Comparison of ENCODE assay signal across 24 cellular contexts in the genomic region with DNA sequence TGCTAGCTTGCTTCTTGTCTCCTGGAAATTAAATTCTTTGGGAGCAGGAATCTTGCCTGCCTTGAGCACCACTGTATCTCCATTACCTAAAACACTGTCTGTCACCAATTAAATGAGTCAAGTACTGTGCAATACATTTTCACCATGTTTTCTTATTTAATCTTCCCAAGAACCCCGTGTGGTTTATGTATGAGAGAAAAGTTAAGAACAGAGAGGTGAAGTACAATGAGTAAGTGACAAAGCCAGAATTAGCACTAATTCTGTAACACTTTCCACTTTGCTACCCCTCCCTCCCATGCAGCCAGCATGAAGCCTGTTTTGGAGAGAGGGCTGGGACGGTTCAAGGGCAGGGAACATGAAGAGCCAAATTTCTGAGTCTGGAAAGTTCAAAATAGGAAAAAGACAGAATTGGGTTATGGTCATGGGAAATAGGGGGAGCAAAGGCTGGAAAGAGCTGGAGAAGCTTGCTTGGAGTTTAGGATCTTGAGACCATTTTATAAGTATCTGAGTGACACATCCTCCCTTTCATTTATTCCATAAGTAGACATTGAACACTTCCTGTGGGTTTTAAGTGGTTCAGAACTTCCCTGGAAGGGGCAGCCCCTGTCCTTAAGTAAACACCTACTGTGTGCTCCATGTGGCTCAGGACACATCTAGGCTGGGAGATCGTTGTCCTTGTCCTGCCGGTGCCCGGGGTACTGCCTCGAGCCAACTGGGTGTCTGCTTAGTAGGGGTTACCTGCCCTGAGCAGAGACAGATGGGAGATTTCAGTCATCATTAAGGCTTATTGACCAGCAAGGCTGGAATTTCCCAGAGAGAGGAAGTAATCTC.
DNase-seq lines count a peak whose midpoint lies in the region; ATAC-seq and TF ChIP-seq lines count a peak whose summit lies in the region.
"Had no signal": no experiment of that assay in that cellular context is flagged by ENCODE, and none has a peak within 500 bp of the region (broad histone marks: within the 10 kb centered on the region; RNA-seq: fewer than 3 reads in every experiment).

No MANE protein-coding gene starts in this region.

- POLR2A ChIA-PET in activated CD4-positive, alpha-beta T cell treated with anti-CD3 and anti-CD28 coated beads for 36 hours (lab: Charles Lee): no interaction called here

- peak; percentile 68 for ATAC-seq in activated CD4-positive, alpha-beta T cell treated with anti-CD3 and anti-CD28 coated beads for 36 hours
- peak; percentile 83 for ATAC-seq in activated naive CD8-positive, alpha-beta T cell treated with anti-CD3 and anti-CD28 coated beads, Interleukin-2, amount 50 U/mL, for 24 hours
- ATAC-seq in stimulated activated effector memory CD8-positive, alpha-beta T cell treated with anti-CD3 and anti-CD28 coated beads, Interleukin-12 subunit alpha, Interleukin-12 subunit beta, amount 100 ng/mL, for 72 hours: peak; percentile 61
- no peak for ATAC-seq in GM18498 (IDR thresholded peaks at IDR 0.05; ENCODE audit: unreplicated experiment)
- ATAC-seq: activated CD8-positive, alpha-beta memory T cell treated with anti-CD3 and anti-CD28 coated beads, Interleukin-2, amount 10 ng/mL, durations not matched to agents 7 days and 5 days; right cardiac atrium; T-helper 17 cell had no signal

- H3K4me3 Mint-ChIP-seq in activated CD4-positive, alpha-beta T cell treated with anti-CD3 and anti-CD28 coated beads for 36 hours: no peak overlapping the region
- H3K4me3 Mint-ChIP-seq in activated naive CD8-positive, alpha-beta T cell: no peak overlapping the region
- no peak overlapping the region for H3K4me3 Mint-ChIP-seq in activated naive CD8-positive, alpha-beta T cell treated with anti-CD3 and anti-CD28 coated beads for 36 hours
- peak overlapping the region; percentile 44 for H3K4me3 Mint-ChIP-seq in activated naive CD8-positive, alpha-beta T cell treated with anti-CD3 and anti-CD28 coated beads, Interleukin-2, amount 50 U/mL, for 24 hours
- H3K4me3 Mint-ChIP-seq in stimulated activated effector memory CD8-positive, alpha-beta T cell treated with anti-CD3 and anti-CD28 coated beads, Interleukin-12 subunit alpha, Interleukin-12 subunit beta, amount 100 ng/mL, for 72 hours: no peak overlapping the region
- no peak overlapping the region for H3K4me3 Mint-ChIP-seq in glutamatergic neuron (ENCODE audit: unreplicated experiment)
- H3K4me3 Mint-ChIP-seq: activated CD8-positive, alpha-beta memory T cell treated with anti-CD3 and anti-CD28 coated beads, Interleukin-2, amount 10 ng/mL, durations not matched to agents 7 days and 5 days; HFFc6; IgD-negative memory B cell; T-helper 17 cell had no signal

- H3K36me3 Mint-ChIP-seq in activated CD4-positive, alpha-beta T cell treated with anti-CD3 and anti-CD28 coated beads for 36 hours (ENCODE audit: low read depth): no peaks in the 10 kb centered on the region
- no peaks in the 10 kb centered on the region for H3K36me3 Mint-ChIP-seq in activated naive CD8-positive, alpha-beta T cell
- H3K36me3 Mint-ChIP-seq in activated naive CD8-positive, alpha-beta T cell treated with anti-CD3 and anti-CD28 coated beads for 36 hours: no peaks in the 10 kb centered on the region
- no peaks in the 10 kb centered on the region for H3K36me3 Mint-ChIP-seq in activated naive CD8-positive, alpha-beta T cell treated with anti-CD3 and anti-CD28 coated beads, Interleukin-2, amount 50 U/mL, for 24 hours (ENCODE audit: low read depth)
- no peaks in the 10 kb centered on the region for H3K36me3 Mint-ChIP-seq in stimulated activated effector memory CD8-positive, alpha-beta T cell treated with anti-CD3 and anti-CD28 coated beads, Interleukin-12 subunit alpha, Interleukin-12 subunit beta, amount 100 ng/mL, for 72 hours
- H3K36me3 Mint-ChIP-seq in glutamatergic neuron (ENCODE audit: unreplicated experiment): no peaks in the 10 kb centered on the region
- H3K36me3 Mint-ChIP-seq: activated CD8-positive, alpha-beta memory T cell treated with anti-CD3 and anti-CD28 coated beads, Interleukin-2, amount 10 ng/mL, durations not matched to agents 7 days and 5 days; IgD-negative memory B cell had no signal

- peak overlapping the region; percentile 62 for H3K27ac Mint-ChIP-seq in activated CD4-positive, alpha-beta T cell treated with anti-CD3 and anti-CD28 coated beads for 36 hours
- peak overlapping the region; percentile 86 for H3K27ac Mint-ChIP-seq in activated naive CD8-positive, alpha-beta T cell
- no peak overlapping the region for H3K27ac Mint-ChIP-seq in activated naive CD8-positive, alpha-beta T cell treated with anti-CD3 and anti-CD28 coated beads for 36 hours
- H3K27ac Mint-ChIP-seq in activated naive CD8-positive, alpha-beta T cell treated with anti-CD3 and anti-CD28 coated beads, Interleukin-2, amount 50 U/mL, for 24 hours: peak overlapping the region; percentile 94
- H3K27ac Mint-ChIP-seq in stimulated activated effector memory CD8-positive, alpha-beta T cell treated with anti-CD3 and anti-CD28 coated beads, Interleukin-12 subunit alpha, Interleukin-12 subunit beta, amount 100 ng/mL, for 72 hours: no peak overlapping the region
- no peak overlapping the region for H3K27ac Mint-ChIP-seq in glutamatergic neuron (ENCODE audit: unreplicated experiment)
- H3K27ac Mint-ChIP-seq: activated CD8-positive, alpha-beta memory T cell treated with anti-CD3 and anti-CD28 coated beads, Interleukin-2, amount 10 ng/mL, durations not matched to agents 7 days and 5 days; HFFc6; IgD-negative memory B cell; T-helper 17 cell had no signal

- H3K9me3 Mint-ChIP-seq in activated CD4-positive, alpha-beta T cell treated with anti-CD3 and anti-CD28 coated beads for 36 hours (ENCODE audit: low read depth): no peaks in the 10 kb centered on the region
- no peaks in the 10 kb centered on the region for H3K9me3 Mint-ChIP-seq in activated naive CD8-positive, alpha-beta T cell (ENCODE audit: low read depth)
- no peaks in the 10 kb centered on the region for H3K9me3 Mint-ChIP-seq in activated naive CD8-positive, alpha-beta T cell treated with anti-CD3 and anti-CD28 coated beads for 36 hours
- H3K9me3 Mint-ChIP-seq in activated naive CD8-positive, alpha-beta T cell treated with anti-CD3 and anti-CD28 coated beads, Interleukin-2, amount 50 U/mL, for 24 hours: no peaks in the 10 kb centered on the region
- no peaks in the 10 kb centered on the region for H3K9me3 Mint-ChIP-seq in stimulated activated effector memory CD8-positive, alpha-beta T cell treated with anti-CD3 and anti-CD28 coated beads, Interleukin-12 subunit alpha, Interleukin-12 subunit beta, amount 100 ng/mL, for 72 hours
- H3K9me3 Mint-ChIP-seq in glutamatergic neuron (ENCODE audit: unreplicated experiment): peaks cover 2% of the 10 kb centered on the region
- H3K9me3 Mint-ChIP-seq: HFFc6, IgD-negative memory B cell had no signal

- H3K27me3 Mint-ChIP-seq in activated CD4-positive, alpha-beta T cell treated with anti-CD3 and anti-CD28 coated beads for 36 hours: peaks cover 1% of the 10 kb centered on the region
- peaks cover 7% of the 10 kb centered on the region for H3K27me3 Mint-ChIP-seq in activated naive CD8-positive, alpha-beta T cell
- no peaks in the 10 kb centered on the region for H3K27me3 Mint-ChIP-seq in activated naive CD8-positive, alpha-beta T cell treated with anti-CD3 and anti-CD28 coated beads for 36 hours
- peaks cover 5% of the 10 kb centered on the region for H3K27me3 Mint-ChIP-seq in activated naive CD8-positive, alpha-beta T cell treated with anti-CD3 and anti-CD28 coated beads, Interleukin-2, amount 50 U/mL, for 24 hours
- peaks cover 2% of the 10 kb centered on the region for H3K27me3 Mint-ChIP-seq in glutamatergic neuron (ENCODE audit: unreplicated experiment)

- DNase-seq in activated CD4-positive, alpha-beta T cell treated with anti-CD3 and anti-CD28 coated beads for 36 hours: peak; percentile 11
- DNase-seq in activated CD4-positive, alpha-beta T cell treated with anti-CD3 and anti-CD28 coated beads for 1 hour: no peak
- no peak for DNase-seq in activated naive CD8-positive, alpha-beta T cell treated with anti-CD3 and anti-CD28 coated beads for 36 hours
- peak; percentile 19 for DNase-seq in activated naive CD8-positive, alpha-beta T cell treated with anti-CD3 and anti-CD28 coated beads, Interleukin-2, amount 50 U/mL, for 24 hours
- DNase-seq in stimulated activated effector memory CD8-positive, alpha-beta T cell treated with anti-CD3 and anti-CD28 coated beads, Interleukin-12 subunit alpha, Interleukin-12 subunit beta, amount 100 ng/mL, for 72 hours (ENCODE audit: low spot score in 2 of 2): no peak
- no peak for DNase-seq in glutamatergic neuron
- DNase-seq: activated CD8-positive, alpha-beta memory T cell treated with anti-CD3 and anti-CD28 coated beads, Interleukin-2, amount 10 ng/mL, durations not matched to agents 7 days and 5 days; activated effector memory CD4-positive, alpha-beta T cell treated with anti-CD3 and anti-CD28 coated beads, Interleukin-2, amount 50 U/mL, for 16 hours; amniotic stem cell; Caco-2; HFFc6; NCI-H1436 treated with DMSO at 0.1 percent for 48 hours; NCI-H2081 treated with DMSO at 0.1 percent for 48 hours; NCI-H226; Peyer's patch; posterior cingulate gyrus; right cardiac atrium; SHP77; stimulated activated naive CD4-positive, alpha-beta T cell; T-helper 17 cell; tibial artery had no signal

- CTCF ChIA-PET in activated CD4-positive, alpha-beta T cell treated with anti-CD3 and anti-CD28 coated beads for 36 hours (lab: Charles Lee): no interaction called here

- intact Hi-C loops in activated CD4-positive, alpha-beta T cell treated with anti-CD3 and anti-CD28 coated beads for 36 hours (cut with DNase I, micrococcal nuclease): loop anchor here in 1 of 2 experiments (5.0 kb wide), 1 partner anchor 64 kb away; no protein-coding TSS in a partner anchor

- H3K4me1 Mint-ChIP-seq in activated CD4-positive, alpha-beta T cell treated with anti-CD3 and anti-CD28 coated beads for 36 hours: peaks cover 12% of the 10 kb centered on the region
- peaks cover 11% of the 10 kb centered on the region for H3K4me1 Mint-ChIP-seq in activated naive CD8-positive, alpha-beta T cell (ENCODE audit: low read depth)
- peaks cover 8% of the 10 kb centered on the region for H3K4me1 Mint-ChIP-seq in activated naive CD8-positive, alpha-beta T cell treated with anti-CD3 and anti-CD28 coated beads for 36 hours
- H3K4me1 Mint-ChIP-seq in activated naive CD8-positive, alpha-beta T cell treated with anti-CD3 and anti-CD28 coated beads, Interleukin-2, amount 50 U/mL, for 24 hours: peaks cover 40% of the 10 kb centered on the region
- H3K4me1 Mint-ChIP-seq in stimulated activated effector memory CD8-positive, alpha-beta T cell treated with anti-CD3 and anti-CD28 coated beads, Interleukin-12 subunit alpha, Interleukin-12 subunit beta, amount 100 ng/mL, for 72 hours: peaks cover 10% of the 10 kb centered on the region
- H3K4me1 Mint-ChIP-seq in glutamatergic neuron (ENCODE audit: low read depth, unreplicated experiment): peaks cover 10% of the 10 kb centered on the region
- H3K4me1 Mint-ChIP-seq: activated CD8-positive, alpha-beta memory T cell treated with anti-CD3 and anti-CD28 coated beads, Interleukin-2, amount 10 ng/mL, durations not matched to agents 7 days and 5 days; IgD-negative memory B cell had no signal

- TF ChIP-seq CTCF in glutamatergic neuron (IDR thresholded peaks at IDR 0.05; ENCODE audit: partially characterized antibody, unreplicated experiment): no peak

Comparison
In these comparisons a context has a peak if more than half of its experiments do, and no peak if none do; other contexts are left out.
1. DNase-seq: peak in activated CD4-positive, alpha-beta T cell treated with anti-CD3 and anti-CD28 coated beads for 36 hours (single experiment) and activated naive CD8-positive, alpha-beta T cell treated with anti-CD3 and anti-CD28 coated beads, Interleukin-2, amount 50 U/mL, for 24 hours (single experiment); none in activated CD4-positive, alpha-beta T cell treated with anti-CD3 and anti-CD28 coated beads for 1 hour (single experiment), activated naive CD8-positive, alpha-beta T cell treated with anti-CD3 and anti-CD28 coated beads for 36 hours (single experiment), stimulated activated effector memory CD8-positive, alpha-beta T cell treated with anti-CD3 and anti-CD28 coated beads, Interleukin-12 subunit alpha, Interleukin-12 subunit beta, amount 100 ng/mL, for 72 hours (0 of 2) and glutamatergic neuron (single experiment).
2. H3K27ac Mint-ChIP-seq: peak in activated CD4-positive, alpha-beta T cell treated with anti-CD3 and anti-CD28 coated beads for 36 hours (single experiment), activated naive CD8-positive, alpha-beta T cell (single experiment) and activated naive CD8-positive, alpha-beta T cell treated with anti-CD3 and anti-CD28 coated beads, Interleukin-2, amount 50 U/mL, for 24 hours (single experiment); none in activated naive CD8-positive, alpha-beta T cell treated with anti-CD3 and anti-CD28 coated beads for 36 hours (single experiment), stimulated activated effector memory CD8-positive, alpha-beta T cell treated with anti-CD3 and anti-CD28 coated beads, Interleukin-12 subunit alpha, Interleukin-12 subunit beta, amount 100 ng/mL, for 72 hours (single experiment) and glutamatergic neuron (single experiment).